Comparison of ENCODE assay signal across 1 cellular context in the genomic region with DNA sequence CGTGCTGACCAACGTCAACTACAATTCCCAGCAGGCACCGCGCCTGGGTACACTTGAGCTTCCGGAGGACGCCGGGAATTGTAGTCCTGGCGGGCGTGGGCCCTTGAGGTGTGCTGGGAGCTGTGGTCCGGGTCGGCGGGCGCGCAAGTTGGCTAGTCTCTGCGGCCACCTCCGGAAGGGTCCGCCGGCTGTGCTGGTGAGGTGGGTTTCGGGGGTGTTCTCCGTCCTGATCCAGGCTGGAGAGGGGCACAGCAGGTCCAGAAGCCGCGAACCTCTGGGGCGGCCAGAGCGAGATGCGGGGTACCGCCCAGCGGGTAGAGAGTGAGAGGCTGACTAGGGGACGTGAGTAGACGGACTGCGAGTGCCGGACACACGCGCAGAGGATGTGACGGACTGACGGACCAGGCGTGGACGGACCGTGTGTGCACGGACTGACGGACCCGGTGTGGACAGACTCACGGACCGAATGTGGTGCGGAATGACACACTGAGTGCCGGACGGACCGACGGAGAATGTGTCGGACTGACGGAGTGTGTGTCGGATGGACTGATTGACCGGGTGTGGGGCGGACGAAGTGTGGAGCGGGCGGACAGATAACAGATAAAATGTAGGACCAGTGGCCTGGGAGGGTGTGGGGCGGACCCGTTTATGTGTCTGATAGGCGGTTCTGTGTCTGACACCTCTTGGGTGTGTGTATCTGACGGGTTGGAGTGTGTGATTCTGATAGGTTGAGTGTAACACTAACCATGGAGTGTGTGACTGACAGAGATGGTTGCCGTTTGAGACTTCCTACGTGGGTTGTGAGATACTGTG.
A peak's percentile ranks its signal among the peaks of the same experiment; 100 is the strongest.
TF ChIP-seq lines count a peak whose summit lies in the region.

A gene (plus strand): TSS at position 81 of the 813 bp plus-strand sequence. CDS start 7,809 bp downstream, outside the sequence.

TF ChIP-seq in SK-N-SH, 30 proteins besides CTCF, POLR2A, EP300 and RAD21 (continued from another document):
- TF ChIP-seq, protein P1, sequence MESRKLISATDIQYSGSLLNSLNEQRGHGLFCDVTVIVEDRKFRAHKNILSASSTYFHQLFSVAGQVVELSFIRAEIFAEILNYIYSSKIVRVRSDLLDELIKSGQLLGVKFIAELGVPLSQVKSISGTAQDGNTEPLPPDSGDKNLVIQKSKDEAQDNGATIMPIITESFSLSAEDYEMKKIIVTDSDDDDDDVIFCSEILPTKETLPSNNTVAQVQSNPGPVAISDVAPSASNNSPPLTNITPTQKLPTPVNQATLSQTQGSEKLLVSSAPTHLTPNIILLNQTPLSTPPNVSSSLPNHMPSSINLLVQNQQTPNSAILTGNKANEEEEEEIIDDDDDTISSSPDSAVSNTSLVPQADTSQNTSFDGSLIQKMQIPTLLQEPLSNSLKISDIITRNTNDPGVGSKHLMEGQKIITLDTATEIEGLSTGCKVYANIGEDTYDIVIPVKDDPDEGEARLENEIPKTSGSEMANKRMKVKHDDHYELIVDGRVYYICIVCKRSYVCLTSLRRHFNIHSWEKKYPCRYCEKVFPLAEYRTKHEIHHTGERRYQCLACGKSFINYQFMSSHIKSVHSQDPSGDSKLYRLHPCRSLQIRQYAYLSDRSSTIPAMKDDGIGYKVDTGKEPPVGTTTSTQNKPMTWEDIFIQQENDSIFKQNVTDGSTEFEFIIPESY (IDR thresholded peaks at IDR 0.05; ENCODE audit: borderline replicate concordance, low read depth): peak; percentile 18; the same call in 1 of the 2 replicates
- TF ChIP-seq MXI1 (IDR thresholded peaks at IDR 0.05; ENCODE audit: low read depth, low read length): peak; percentile 89
- TF ChIP-seq SMC3 (IDR thresholded peaks at IDR 0.05; ENCODE audit: low read depth, low read length): no peak
- TF ChIP-seq, protein P2, sequence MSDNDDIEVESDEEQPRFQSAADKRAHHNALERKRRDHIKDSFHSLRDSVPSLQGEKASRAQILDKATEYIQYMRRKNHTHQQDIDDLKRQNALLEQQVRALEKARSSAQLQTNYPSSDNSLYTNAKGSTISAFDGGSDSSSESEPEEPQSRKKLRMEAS (IDR thresholded peaks at IDR 0.05; ENCODE audit: low read depth): peak; percentile 89
- 0 out of 2 replicates have a peak, but pooled peaks have one; percentile 66 for TF ChIP-seq TAF1 (IDR thresholded peaks at IDR 0.05; ENCODE audit: borderline replicate concordance, low read depth, low read length)
- no peak for TF ChIP-seq TCF12 (IDR thresholded peaks at IDR 0.05)
- peak; percentile 50 for TF ChIP-seq POLR2AphosphoS5 (IDR thresholded peaks at IDR 0.05; ENCODE audit: low read depth, low read length)
- TF ChIP-seq JUND (IDR thresholded peaks at IDR 0.05): no peak
- TF ChIP-seq, protein P3, sequence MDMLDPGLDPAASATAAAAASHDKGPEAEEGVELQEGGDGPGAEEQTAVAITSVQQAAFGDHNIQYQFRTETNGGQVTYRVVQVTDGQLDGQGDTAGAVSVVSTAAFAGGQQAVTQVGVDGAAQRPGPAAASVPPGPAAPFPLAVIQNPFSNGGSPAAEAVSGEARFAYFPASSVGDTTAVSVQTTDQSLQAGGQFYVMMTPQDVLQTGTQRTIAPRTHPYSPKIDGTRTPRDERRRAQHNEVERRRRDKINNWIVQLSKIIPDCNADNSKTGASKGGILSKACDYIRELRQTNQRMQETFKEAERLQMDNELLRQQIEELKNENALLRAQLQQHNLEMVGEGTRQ (IDR thresholded peaks at IDR 0.05; ENCODE audit: borderline replicate concordance, low read depth, low read length): no peak
- TF ChIP-seq YY1 (IDR thresholded peaks at IDR 0.05; ENCODE audit: low read depth): peak; percentile 39; the same call in 1 of the 2 replicates
- TF ChIP-seq SIN3A (IDR thresholded peaks at IDR 0.05; ENCODE audit: borderline replicate concordance, low read depth, low read length): peak; percentile 95; the same call in 1 of the 2 replicates
- TF ChIP-seq FOXJ3 (CRISPR knock-in tag; IDR thresholded peaks at IDR 0.05): peak; percentile 82
- no peak for TF ChIP-seq GATA2 (CRISPR knock-in tag; IDR thresholded peaks at IDR 0.05)
- peak; percentile 83 for TF ChIP-seq CHD2 (IDR thresholded peaks at IDR 0.05; ENCODE audit: low read length, partially characterized antibody)
- no peak for TF ChIP-seq FOXM1 (IDR thresholded peaks at IDR 0.05; ENCODE audit: low read depth)
- TF ChIP-seq RFX5 (IDR thresholded peaks at IDR 0.05; ENCODE audit: low read length): no peak
